In genomic region chr4:925771-926500, GRCh38 we compare ENCODE assay signal across 19 cellular contexts. TPM values are rescaled to one million over a fixed set of nuclear protein-coding genes. Genes with fewer than 3 reads are reported as not detected.
A peak's percentile ranks its signal among the peaks of the same experiment; 100 is the strongest.
DNase-seq lines count a peak whose midpoint lies in the region; ATAC-seq, FAIRE-seq and TF ChIP-seq lines count a peak whose summit lies in the region.
"Had no signal": no experiment of that assay in that cellular context is flagged by ENCODE, and none has a peak within 500 bp of the region (broad histone marks: within the 10 kb centered on the region; RNA-seq: fewer than 3 reads in every experiment).

No MANE protein-coding gene starts in this region.

- no peak overlapping the region for H3K4me3 Mint-ChIP-seq in activated CD4-positive, alpha-beta T cell treated with anti-CD3 and anti-CD28 coated beads, Interleukin-2, amount 10 ng/mL, durations not matched to agents 24 days and 14 days

- intact Hi-C loops in activated CD4-positive, alpha-beta T cell treated with anti-CD3 and anti-CD28 coated beads, Interleukin-2, amount 10 ng/mL, durations not matched to agents 24 days and 14 days (cut with micrococcal nuclease): no loop called here

- H3K27ac ChIP-seq in HEK293 (ENCODE audit: extremely low read depth, low read depth, low read length): no peak overlapping the region
- H3K27ac ChIP-seq in trophoblast cell (ENCODE audit: low read depth, low read length): no peak overlapping the region
- H3K27ac ChIP-seq: A549, heart left ventricle, prostate gland had no signal

- H3K27me3 ChIP-seq in trophoblast cell (ENCODE audit: insufficient read depth, low read length): no peaks in the 10 kb centered on the region
- H3K27me3 ChIP-seq: heart left ventricle had no signal

- no peak overlapping the region for H2AFZ ChIP-seq in trophoblast cell (ENCODE audit: insufficient read depth, low read length, poor library complexity)

- H4K8ac ChIP-seq in trophoblast cell (ENCODE audit: low read depth, low read length): no peak overlapping the region

- peaks cover 24% of the 10 kb centered on the region for H3K36me3 Mint-ChIP-seq in activated CD4-positive, alpha-beta T cell treated with anti-CD3 and anti-CD28 coated beads, Interleukin-2, amount 10 ng/mL, durations not matched to agents 24 days and 14 days (ENCODE audit: low read depth)

- no peaks in the 10 kb centered on the region for H3K27me3 Mint-ChIP-seq in activated CD4-positive, alpha-beta T cell treated with anti-CD3 and anti-CD28 coated beads, Interleukin-2, amount 10 ng/mL, durations not matched to agents 24 days and 14 days

- POLR2A ChIA-PET in HEK293 (lab: Yijun Ruan, JAX): no interaction called here

- no peak overlapping the region for H2BK12ac ChIP-seq in trophoblast cell (ENCODE audit: low read length)

- no peaks in the 10 kb centered on the region for H3K9me3 ChIP-seq in HEK293 (ENCODE audit: control insufficient read depth, insufficient read depth, low read depth, low read length)
- H3K9me3 ChIP-seq in trophoblast cell (ENCODE audit: insufficient read depth, low read depth, low read length): peaks cover 2% of the 10 kb centered on the region
- H3K9me3 ChIP-seq: A549, heart left ventricle, mucosa of descending colon, prostate gland had no signal

- TF ChIP-seq CTCF in HEK293 (tag by site-specific recombination; IDR thresholded peaks at IDR 0.05): no peak

- no peak overlapping the region for H3K9ac ChIP-seq in trophoblast cell (ENCODE audit: low read length)

- H3K9me3 Mint-ChIP-seq in activated CD4-positive, alpha-beta T cell treated with anti-CD3 and anti-CD28 coated beads, Interleukin-2, amount 10 ng/mL, durations not matched to agents 24 days and 14 days: no peaks in the 10 kb centered on the region

- H2BK120ac ChIP-seq in trophoblast cell (ENCODE audit: insufficient read depth, low read length, poor library complexity): no peak overlapping the region

- no peak overlapping the region for H4K12ac ChIP-seq in trophoblast cell (ENCODE audit: low read depth, low read length)

- H3K4me2 ChIP-seq in trophoblast cell (ENCODE audit: low read length): no peak overlapping the region
- H3K4me2 ChIP-seq: A549 had no signal

- H3K14ac ChIP-seq in trophoblast cell (ENCODE audit: low read length): no peak overlapping the region

- no peak overlapping the region for H2BK5ac ChIP-seq in trophoblast cell (ENCODE audit: low read depth, low read length, poor library complexity)

- H3K23ac ChIP-seq in trophoblast cell (ENCODE audit: low read length): no peak overlapping the region

- H4K91ac ChIP-seq in trophoblast cell (ENCODE audit: low read depth, low read length): no peak overlapping the region

- peak overlapping the region; percentile 45 for H3K27ac Mint-ChIP-seq in activated CD4-positive, alpha-beta T cell treated with anti-CD3 and anti-CD28 coated beads, Interleukin-2, amount 10 ng/mL, durations not matched to agents 24 days and 14 days

- peaks cover 5% of the 10 kb centered on the region; the same call in 1 of the 2 replicates for H3K4me1 ChIP-seq in HEK293 (ENCODE audit: control insufficient read depth, insufficient read depth, low read length)
- H3K4me1 ChIP-seq in trophoblast cell (ENCODE audit: control insufficient read depth in 1 of 2, insufficient read depth in 2 of 2, low read length in 2 of 2): peaks cover 4 to 7% of the 10 kb centered on the region in 2 experiments

- DNase-seq in activated CD4-positive, alpha-beta T cell treated with anti-CD3 and anti-CD28 coated beads, Interleukin-2, amount 10 ng/mL, durations not matched to agents 24 days and 14 days: no peak
- DNase-seq in activated CD4-positive, alpha-beta T cell treated with anti-CD3 and anti-CD28 coated beads, Interleukin-2, amount 50 U/mL, for 1 hour: no peak
- peak; percentile 42 for DNase-seq in ecto neural progenitor cell (ENCODE audit: low spot score)
- DNase-seq in trophoblast cell: no peak
- no peak for DNase-seq in frontal cortex (ENCODE audit: low spot score in 2 of 2)
- DNase-seq: activated CD8-positive, alpha-beta memory T cell treated with anti-CD3 and anti-CD28 coated beads, Interleukin-2, amount 50 U/mL, for 4 hours; amygdala; heart left ventricle; MM.1S; NCI-H2029; NCI-H524 had no signal

- no peak for FAIRE-seq in frontal cortex (lab: Jason Lieb, UNC)
- FAIRE-seq: A549, colon had no signal

- no peak overlapping the region for H3K18ac ChIP-seq in trophoblast cell (ENCODE audit: low read length)

- peaks cover 0 to 3% of the 10 kb centered on the region in 2 experiments; a peak in 1 of 3 replicates for H3K36me3 ChIP-seq in HEK293 (ENCODE audit: control insufficient read depth in 2 of 2, insufficient read depth in 1 of 2, low read length in 2 of 2)
- H3K36me3 ChIP-seq in trophoblast cell (ENCODE audit: control insufficient read depth in 1 of 2, insufficient read depth in 2 of 2, low read length in 2 of 2): peaks cover 0 to 8% of the 10 kb centered on the region in 2 experiments
- H3K36me3 ChIP-seq: prostate gland had no signal

- no peak for ATAC-seq in HG03571 (IDR thresholded peaks at IDR 0.05; ENCODE audit: unreplicated experiment)
- ATAC-seq in HG03378 (IDR thresholded peaks at IDR 0.05; ENCODE audit: unreplicated experiment): no peak
- ATAC-seq: mucosa of descending colon, PC-3 had no signal

- no peak overlapping the region for H3K4me3 ChIP-seq in HEK293 (ENCODE audit: low read depth, low read length)
- no peak overlapping the region for H3K4me3 ChIP-seq in trophoblast cell (ENCODE audit: low read depth, low read length)
- H3K4me3 ChIP-seq: A549, heart left ventricle, mucosa of descending colon, prostate gland had no signal

- CTCF ChIA-PET in HEK293 (lab: Yijun Ruan, JAX): no interaction called here

- peaks cover 17% of the 10 kb centered on the region for H3K79me2 ChIP-seq in trophoblast cell (ENCODE audit: control insufficient read depth, insufficient read depth, low read length, poor library complexity)

- H3K79me1 ChIP-seq in trophoblast cell (ENCODE audit: low read length): no peaks in the 10 kb centered on the region

- H3K4me1 Mint-ChIP-seq in activated CD4-positive, alpha-beta T cell treated with anti-CD3 and anti-CD28 coated beads, Interleukin-2, amount 10 ng/mL, durations not matched to agents 24 days and 14 days: peaks cover 48% of the 10 kb centered on the region

- WGBS in trophoblast cell (ENCODE audit: extremely low coverage, insufficient coverage, insufficient read length): no CpG with 5 or more reads among the region's 26 CpGs

- no peak overlapping the region for H2AK5ac ChIP-seq in trophoblast cell (ENCODE audit: low read length)

- H3K4ac ChIP-seq in trophoblast cell (ENCODE audit: low read depth, low read length): peak overlapping the region; percentile 60

TF ChIP-seq in HEK293, 187 proteins besides CTCF, POLR2A, EP300 and RAD21:
- no peak for TF ChIP-seq ZBTB48 (tag by site-specific recombination; IDR thresholded peaks at IDR 0.05)
- peak; percentile 52 for TF ChIP-seq ZIC2 (tag by site-specific recombination; IDR thresholded peaks at IDR 0.05)
- peak; percentile 99 for TF ChIP-seq GLIS1 (tag by site-specific recombination; IDR thresholded peaks at IDR 0.05)
- peak; percentile 85 for TF ChIP-seq GLIS2 (tag by site-specific recombination; IDR thresholded peaks at IDR 0.05)
- no peak for TF ChIP-seq ZSCAN23 (tag by site-specific recombination; IDR thresholded peaks at IDR 0.05)
- TF ChIP-seq ZNF404 (tag by site-specific recombination; IDR thresholded peaks at IDR 0.05): no peak

RNA-seq across cellular contexts. Expression of gene GAK, which starts 6.2 kb away (rescaled TPM):
- 131 and 147 TPM in 2 replicates for total RNA-seq in activated CD4-positive, alpha-beta T cell treated with anti-CD3 and anti-CD28 coated beads, Interleukin-2, amount 10 ng/mL, durations not matched to agents 24 days and 14 days
- polyA plus RNA-seq in trophoblast cell (2013): 76.4 and 76.8 TPM in 2 replicates
- total RNA-seq in frontal cortex: 38.3 TPM

RNA-seq across cellular contexts. Expression of gene TMEM175, which starts 6.3 kb away (rescaled TPM):
- total RNA-seq in activated CD4-positive, alpha-beta T cell treated with anti-CD3 and anti-CD28 coated beads, Interleukin-2, amount 10 ng/mL, durations not matched to agents 24 days and 14 days: 12.7 and 13.9 TPM in 2 replicates
- 13.5 and 15.8 TPM in 2 replicates for polyA plus RNA-seq in trophoblast cell (2013)
- 18.8 TPM for total RNA-seq in frontal cortex

RNA-seq across cellular contexts. Expression of gene DGKQ, which starts 47.4 kb away (rescaled TPM):
- 15.2 and 16.6 TPM in 2 replicates for total RNA-seq in activated CD4-positive, alpha-beta T cell treated with anti-CD3 and anti-CD28 coated beads, Interleukin-2, amount 10 ng/mL, durations not matched to agents 24 days and 14 days
- 4.2 TPM in 2 replicates for polyA plus RNA-seq in trophoblast cell (2013)
- total RNA-seq in frontal cortex: 6.1 TPM
